1 cellular context compared by ENCODE assay signal in genomic region chr13:76783798-76784197, GRCh38.
TF ChIP-seq lines count a peak whose summit lies in the region.

No MANE protein-coding gene starts in this region.

TF ChIP-seq in GM23338, 12 proteins besides CTCF, POLR2A, EP300 and RAD21 (continued from another document):
- TF ChIP-seq ZNF462 (CRISPR knock-in tag; IDR thresholded peaks at IDR 0.05): no peak
- no peak for TF ChIP-seq ZNF331 (CRISPR knock-in tag; IDR thresholded peaks at IDR 0.05; ENCODE audit: low read depth)
- TF ChIP-seq NANOG (IDR thresholded peaks at IDR 0.05; ENCODE audit: borderline replicate concordance): no peak
- TF ChIP-seq EZH2phosphoT487 (IDR thresholded peaks at IDR 0.05; ENCODE audit: unreplicated experiment): no peak
- no peak for TF ChIP-seq ZNF114 (CRISPR knock-in tag; IDR thresholded peaks at IDR 0.05)
- no peak for TF ChIP-seq EZH2 (IDR thresholded peaks at IDR 0.05; ENCODE audit: low read depth, unreplicated experiment)
